In the genomic region with DNA sequence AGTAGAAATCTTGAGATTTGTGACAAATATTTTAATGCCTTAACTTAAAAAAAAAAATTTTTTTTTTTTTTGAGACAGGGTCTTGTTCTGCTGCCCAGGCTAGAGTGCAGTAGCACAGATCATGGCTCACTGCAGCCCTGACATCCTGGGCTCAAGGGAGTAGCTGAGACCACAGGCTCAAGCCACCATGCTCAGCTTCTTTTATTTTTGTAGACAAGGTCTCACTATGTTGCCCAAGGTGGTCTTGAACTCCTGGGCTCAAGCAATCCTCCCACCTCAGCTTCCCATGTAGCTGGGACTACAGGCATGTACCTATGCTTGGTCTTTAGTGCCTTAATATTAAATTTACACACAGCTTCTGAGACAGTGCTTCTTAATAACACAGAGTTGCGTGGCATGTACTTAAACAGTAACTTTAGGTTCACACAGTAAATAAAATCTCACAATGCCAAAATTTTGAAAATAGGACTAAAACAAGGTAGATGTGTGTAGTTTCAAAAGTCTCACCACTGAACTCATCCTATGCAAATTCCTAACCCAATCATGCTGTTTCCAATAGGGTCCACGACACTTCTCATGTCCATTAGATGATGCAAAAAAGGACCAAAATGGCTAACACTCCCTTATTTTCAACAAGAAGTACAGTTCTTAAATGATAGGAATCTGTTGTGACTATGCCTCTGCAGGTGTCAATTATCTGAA, we compare ENCODE assay signal across 17 cellular contexts. TPM values are rescaled to one million over a fixed set of nuclear protein-coding genes. Genes with fewer than 3 reads are reported as not detected.
A peak's percentile ranks its signal among the peaks of the same experiment; 100 is the strongest.
DNase-seq lines count a peak whose midpoint lies in the region; ATAC-seq and TF ChIP-seq lines count a peak whose summit lies in the region.
"Had no signal": no experiment of that assay in that cellular context is flagged by ENCODE, and none has a peak within 500 bp of the region (broad histone marks: within the 10 kb centered on the region; RNA-seq: fewer than 3 reads in every experiment).

No MANE protein-coding gene starts in this region.

- H3F3A ChIP-seq in OCI-LY1 (ENCODE audit: insufficient read depth, low read length): 0 out of 2 replicates have a peak, but pooled peaks cover 3% of the 10 kb centered on the region

- H3K4me2 ChIP-seq in OCI-LY1 (ENCODE audit: low read length): peak overlapping the region; percentile 92; the same call in 1 of the 2 replicates

- no peak overlapping the region for H3K4me3 Mint-ChIP-seq in CD8-positive, alpha-beta T cell
- peak overlapping the region in 4 of 5 experiments; percentile 27 to 98 (median 94) for H3K4me3 Mint-ChIP-seq in brain

- H3K36me3 ChIP-seq in ACC112 (ENCODE audit: insufficient read depth, low read length) (peaks cover 66% of the 10 kb centered on the region), OCI-LY1 (ENCODE audit: insufficient read depth, low read length) (peaks cover 90% of the 10 kb centered on the region)
- H3K36me3 ChIP-seq in CD8-positive, alpha-beta T cell (ENCODE audit: insufficient read depth, low read length): peaks cover 44% of the 10 kb centered on the region

- DNase-seq in CD8-positive, alpha-beta T cell: no peak
- DNase-seq in NCI-H2196 (lab: John Stamatoyannopoulos, UW; ENCODE audit: unreplicated experiment): no peak
- no peak for DNase-seq in erythroblast (lab: John Stamatoyannopoulos, UW)
- DNase-seq in caudate nucleus (lab: John Stamatoyannopoulos, UW): no peak
- DNase-seq: activated CD4-positive, alpha-beta T cell treated with anti-CD3 and anti-CD28 coated beads for 48 hours; adrenal gland; colonic mucosa; esophagus squamous epithelium; hippocampal formation; left lung; NCI-H1048; NCI-H2227 treated with DMSO at 0.1 percent for 48 hours had no signal

- no peaks in the 10 kb centered on the region for H3K27me3 Mint-ChIP-seq in CD8-positive, alpha-beta T cell (ENCODE audit: low read depth)
- H3K27me3 Mint-ChIP-seq in brain: peaks cover 16% of the 10 kb centered on the region

- peak overlapping the region; percentile 99 for H3K4me3 ChIP-seq in ACC112 (ENCODE audit: low read depth, low read length)
- H3K4me3 ChIP-seq in CD8-positive, alpha-beta T cell (ENCODE audit: low read depth, low read length): no peak overlapping the region
- H3K4me3 ChIP-seq in OCI-LY1 (ENCODE audit: low read depth, low read length, poor library complexity, severe bottlenecking): no peak overlapping the region
- H3K4me3 ChIP-seq: adrenal gland, colonic mucosa, esophagus squamous epithelium, left lung, neural progenitor cell had no signal

- no peaks in the 10 kb centered on the region for H3K9me3 ChIP-seq in CD8-positive, alpha-beta T cell (ENCODE audit: low read length)
- H3K9me3 ChIP-seq in OCI-LY1 (ENCODE audit: low read length): no peaks in the 10 kb centered on the region
- H3K9me3 ChIP-seq: adrenal gland, colonic mucosa, esophagus squamous epithelium, left lung had no signal

- H3K27me3 ChIP-seq in ACC112 (ENCODE audit: insufficient read depth, low read length) (no peaks in the 10 kb centered on the region), OCI-LY1 (ENCODE audit: insufficient read depth, low read length) (no peaks in the 10 kb centered on the region)
- H3K27me3 ChIP-seq in CD8-positive, alpha-beta T cell (ENCODE audit: insufficient read depth, low read length): no peaks in the 10 kb centered on the region
- H3K27me3 ChIP-seq: adrenal gland, colonic mucosa, esophagus squamous epithelium, left lung, neural progenitor cell had no signal

- H3K9me3 Mint-ChIP-seq in CD8-positive, alpha-beta T cell: no peaks in the 10 kb centered on the region
- no peaks in the 10 kb centered on the region for H3K9me3 Mint-ChIP-seq in brain
- H3K9me3 Mint-ChIP-seq: neural progenitor cell had no signal

- no peaks in the 10 kb centered on the region for H4K20me1 ChIP-seq in OCI-LY1 (ENCODE audit: insufficient read depth, low read length)

- H3K4me1 Mint-ChIP-seq in CD8-positive, alpha-beta T cell (ENCODE audit: low read depth): peaks cover 43% of the 10 kb centered on the region
- H3K4me1 Mint-ChIP-seq in brain: peaks cover 36% of the 10 kb centered on the region

- CTCF ChIA-PET in CD8-positive, alpha-beta T cell (lab: Charles Lee): no interaction called here

- H2AFZ ChIP-seq in ACC112 (ENCODE audit: low read length, unreplicated experiment) (no peak overlapping the region), OCI-LY1 (ENCODE audit: low read length) (no peak overlapping the region)
- H2AFZ ChIP-seq: neural progenitor cell had no signal

- TF ChIP-seq POLR2A in erythroblast (IDR thresholded peaks at IDR 0.05; ENCODE audit: low read length): no peak

- H3K27ac Mint-ChIP-seq in CD8-positive, alpha-beta T cell: peak overlapping the region; percentile 97
- H3K27ac Mint-ChIP-seq in brain: no peak overlapping the region
- H3K27ac Mint-ChIP-seq: neural progenitor cell had no signal

- POLR2A ChIA-PET in CD8-positive, alpha-beta T cell (lab: Charles Lee): interaction anchor here (0.6 to 1.0 kb wide), 3 partner anchors 8 to 42 kb away, joined by 3 read pairs; a partner anchor contains a TSS

- no peak overlapping the region for H3K9ac ChIP-seq in OCI-LY1 (ENCODE audit: low read length)
- H3K9ac ChIP-seq: neural progenitor cell had no signal

- no peaks in the 10 kb centered on the region for H3K9me2 ChIP-seq in OCI-LY1 (ENCODE audit: low read depth, low read length)

- H3K36me3 Mint-ChIP-seq in CD8-positive, alpha-beta T cell: peaks cover 79% of the 10 kb centered on the region
- H3K36me3 Mint-ChIP-seq in brain: peaks cover 79% of the 10 kb centered on the region

- H3K4me1 ChIP-seq in ACC112 (ENCODE audit: control insufficient read depth, insufficient read depth, low read length, unreplicated experiment): peaks cover 30% of the 10 kb centered on the region
- peaks cover 39% of the 10 kb centered on the region for H3K4me1 ChIP-seq in CD8-positive, alpha-beta T cell (ENCODE audit: insufficient read depth, low read length)
- H3K4me1 ChIP-seq in OCI-LY1 (ENCODE audit: insufficient read depth, low read length, severe bottlenecking): peaks cover 31% of the 10 kb centered on the region

- peaks cover 67% of the 10 kb centered on the region for H3K79me2 ChIP-seq in ACC112 (ENCODE audit: control insufficient read depth, insufficient read depth, low read length, unreplicated experiment)
- H3K79me2 ChIP-seq in OCI-LY1 (ENCODE audit: insufficient read depth, low read length): peaks cover 51% of the 10 kb centered on the region

- no peak overlapping the region for H3K27ac ChIP-seq in ACC112 (ENCODE audit: low read depth, low read length)
- H3K27ac ChIP-seq in CD8-positive, alpha-beta T cell (ENCODE audit: low read depth, low read length): no peak overlapping the region
- H3K27ac ChIP-seq in OCI-LY1 (ENCODE audit: low read depth, low read length, poor library complexity, severe bottlenecking): no peak overlapping the region
- no peak overlapping the region for H3K27ac ChIP-seq in caudate nucleus (ENCODE audit: low read depth, low read length)
- H3K27ac ChIP-seq: colonic mucosa, esophagus squamous epithelium, left lung, neural progenitor cell had no signal

- intact Hi-C loops in CD8-positive, alpha-beta T cell (cut with DNase I, micrococcal nuclease): loop anchor here (5.0 to 10.0 kb wide), 4 partner anchors 212 to 571 kb away; a partner anchor contains a TSS

- TF ChIP-seq CTCF in CD8-positive, alpha-beta T cell (IDR thresholded peaks at IDR 0.05): no peak
- no peak for TF ChIP-seq CTCF in OCI-LY1 (IDR thresholded peaks at IDR 0.05; ENCODE audit: low read length)
- no peak for TF ChIP-seq CTCF in brain (conservative IDR thresholded peaks at IDR 0.05)

- no peak for ATAC-seq in CD8-positive, alpha-beta T cell
- ATAC-seq in GM18519 (IDR thresholded peaks at IDR 0.05; ENCODE audit: low FRiP score, unreplicated experiment): no peak
- ATAC-seq: left lung had no signal

RNA-seq across cellular contexts. Expression of a gene that starts 4.1 kb away (rescaled TPM):
- 100 to 1,000 TPM; 162 to 163 TPM for total RNA-seq in CD8-positive, alpha-beta T cell
- polyA plus RNA-seq in brain (ENCODE audit: insufficient read depth, low read depth, low replicate concordance): 145 TPM

RNA-seq across cellular contexts. Expression of a gene that starts 4.6 kb away (rescaled TPM):
- total RNA-seq in CD8-positive, alpha-beta T cell: 10 to 100 TPM; 76.7 to 76.8 TPM
- 90.9 TPM for polyA plus RNA-seq in brain (ENCODE audit: insufficient read depth, low read depth, low replicate concordance)

RNA-seq across cellular contexts. Expression of a gene that starts 20.3 kb away (rescaled TPM):
- 10 to 100 TPM; 32.1 to 36.5 TPM for total RNA-seq in CD8-positive, alpha-beta T cell
- 8.0 TPM for polyA plus RNA-seq in brain (ENCODE audit: insufficient read depth, low read depth, low replicate concordance)

RNA-seq across cellular contexts. Expression of a gene that starts 42.2 kb away (rescaled TPM):
- 10 to 100 TPM; 66.9 to 67.6 TPM for total RNA-seq in CD8-positive, alpha-beta T cell
- polyA plus RNA-seq in brain (ENCODE audit: insufficient read depth, low read depth, low replicate concordance): 5.4 TPM
